In genomic region chr17:4969551-4970231, GRCh38 we compare ENCODE assay signal across 8 cellular contexts. TPM values are rescaled to one million over a fixed set of nuclear protein-coding genes. Genes with fewer than 3 reads are reported as not detected.
DNase-seq lines count a peak whose midpoint lies in the region; ATAC-seq and TF ChIP-seq lines count a peak whose summit lies in the region.

No MANE protein-coding gene starts in this region.

- POLR2A ChIA-PET in AG04449 (lab: Yijun Ruan, JAX), result interaction anchor here (0.7 to 9.7 kb wide), 6 partner anchors 14 to 29 kb away, joined by 3 to 119 read pairs (median 34); partner anchors contain the start of genes CAMTA2, ENO3, PFN1 and RNF167

- H3K36me3 ChIP-seq in brain microvascular endothelial cell (replicated peaks), result peaks cover 32% of the 10 kb centered on the region
- peaks cover 50% of the 10 kb centered on the region for H3K36me3 ChIP-seq in muscle layer of colon (ENCODE audit: insufficient read depth, low read length)

- H3K4me1 ChIP-seq in muscle layer of colon (ENCODE audit: insufficient read depth, low read length), result peaks cover 32% of the 10 kb centered on the region

- H3K36me3 Mint-ChIP-seq in CD14-positive monocyte, result peaks cover 63 to 69% of the 10 kb centered on the region in 2 donors

- H3K4me3 ChIP-seq in AG04449 (ENCODE audit: low read depth, low read length), result peak overlapping the region; percentile 81
- H3K4me3 ChIP-seq in brain microvascular endothelial cell (ENCODE audit: low read depth, low read length), result peak overlapping the region; percentile 84
- peak overlapping the region; percentile 8 to 87 for H3K4me3 ChIP-seq in muscle layer of colon (ENCODE audit: low read depth in 1 of 2, low read length in 2 of 2)

- TF ChIP-seq CTCF in AG04449 (IDR thresholded peaks at IDR 0.05; ENCODE audit: insufficient read depth, low read length, missing control alignments), result no peak
- no peak for TF ChIP-seq CTCF in brain microvascular endothelial cell (IDR thresholded peaks at IDR 0.05; ENCODE audit: low read depth, low read length, missing control alignments)
- TF ChIP-seq CTCF in CD14-positive monocyte (IDR thresholded peaks at IDR 0.05), result no peak

- H3K27ac Mint-ChIP-seq in CD14-positive monocyte, result peak overlapping the region in 2 of 7 donors; percentile 14 to 65

- H3K9me3 ChIP-seq in muscle layer of colon (ENCODE audit: low read length), result no peaks in the 10 kb centered on the region

- in situ Hi-C loops in brain microvascular endothelial cell (cut with HindIII; ENCODE audit: low pct_ligation_motif_present, low sequenced_read_pairs), result no loop called here

- CTCF ChIA-PET in AG04449 (lab: Yijun Ruan, JAX), result interaction anchor here (0.7 to 3.8 kb wide), 5 partner anchors 10 to 49 kb away, joined by 3 to 54 read pairs (median 4); partner anchors contain the start of genes CAMTA2 and RNF167

- H3K9ac ChIP-seq in muscle layer of colon (ENCODE audit: low read length), result no peak overlapping the region

- intact Hi-C loops in CD14-positive monocyte (cut with micrococcal nuclease), result no loop called here

- no peak overlapping the region for H3K4me3 Mint-ChIP-seq in CD14-positive monocyte

- no peak for ATAC-seq in GM18519 (IDR thresholded peaks at IDR 0.05; ENCODE audit: low FRiP score, unreplicated experiment)
- no peak for ATAC-seq in HG02588 (IDR thresholded peaks at IDR 0.05; ENCODE audit: unreplicated experiment)

- DNase-seq in AG04449 (ENCODE audit: low read depth, low spot score) (no peak), HCEC 1CT (peak; percentile 34), brain microvascular endothelial cell (no peak), CD14-positive monocyte (ENCODE audit: low spot score) (no peak), cerebellar cortex (ENCODE audit: low spot score) (no peak)

- peaks cover 48% of the 10 kb centered on the region for H3K4me1 Mint-ChIP-seq in CD14-positive monocyte

- H3K27me3 Mint-ChIP-seq in CD14-positive monocyte (ENCODE audit: low read depth in 3 of 3), result peaks cover 0 to 2% (median 2%) of the 10 kb centered on the region in 3 donors

- H3K27me3 ChIP-seq in brain microvascular endothelial cell (replicated peaks), result no peaks in the 10 kb centered on the region
- no peaks in the 10 kb centered on the region for H3K27me3 ChIP-seq in muscle layer of colon (ENCODE audit: control insufficient read depth in 1 of 2, insufficient read depth in 2 of 2, low read length in 2 of 2)

- H3K27ac ChIP-seq in brain microvascular endothelial cell (peak overlapping the region; percentile 97), muscle layer of colon (ENCODE audit: low read depth, low read length) (peak overlapping the region; percentile 95)

- H3K9me3 Mint-ChIP-seq in CD14-positive monocyte, result no peaks in the 10 kb centered on the region

RNA-seq across cellular contexts. Expression of gene SPAG7, which starts 2.1 kb away (rescaled TPM):
- 10 to 100 TPM; 85.1 to 96.7 TPM for polyA plus RNA-seq in CD14-positive monocyte

RNA-seq across cellular contexts. Expression of gene CAMTA2, which starts 17.8 kb away (rescaled TPM):
- polyA plus RNA-seq in CD14-positive monocyte, result 1 to 10 TPM; 7.1 to 7.6 TPM

RNA-seq across cellular contexts. Expression of gene ENO3, which starts 18.8 kb away (rescaled TPM):
- under 1 TPM; 0.36 to 0.60 TPM for polyA plus RNA-seq in CD14-positive monocyte

RNA-seq across cellular contexts. Expression of gene PFN1, which starts 21.4 kb away (rescaled TPM):
- 1,000 to 10,000 TPM; 1,582 to 1,613 TPM for polyA plus RNA-seq in CD14-positive monocyte

RNA-seq across cellular contexts. Expression of gene INCA1, which starts 27.6 kb away (rescaled TPM):
- polyA plus RNA-seq in CD14-positive monocyte, result under 1 TPM; 0.38 to 0.44 TPM
